In the genomic region with DNA sequence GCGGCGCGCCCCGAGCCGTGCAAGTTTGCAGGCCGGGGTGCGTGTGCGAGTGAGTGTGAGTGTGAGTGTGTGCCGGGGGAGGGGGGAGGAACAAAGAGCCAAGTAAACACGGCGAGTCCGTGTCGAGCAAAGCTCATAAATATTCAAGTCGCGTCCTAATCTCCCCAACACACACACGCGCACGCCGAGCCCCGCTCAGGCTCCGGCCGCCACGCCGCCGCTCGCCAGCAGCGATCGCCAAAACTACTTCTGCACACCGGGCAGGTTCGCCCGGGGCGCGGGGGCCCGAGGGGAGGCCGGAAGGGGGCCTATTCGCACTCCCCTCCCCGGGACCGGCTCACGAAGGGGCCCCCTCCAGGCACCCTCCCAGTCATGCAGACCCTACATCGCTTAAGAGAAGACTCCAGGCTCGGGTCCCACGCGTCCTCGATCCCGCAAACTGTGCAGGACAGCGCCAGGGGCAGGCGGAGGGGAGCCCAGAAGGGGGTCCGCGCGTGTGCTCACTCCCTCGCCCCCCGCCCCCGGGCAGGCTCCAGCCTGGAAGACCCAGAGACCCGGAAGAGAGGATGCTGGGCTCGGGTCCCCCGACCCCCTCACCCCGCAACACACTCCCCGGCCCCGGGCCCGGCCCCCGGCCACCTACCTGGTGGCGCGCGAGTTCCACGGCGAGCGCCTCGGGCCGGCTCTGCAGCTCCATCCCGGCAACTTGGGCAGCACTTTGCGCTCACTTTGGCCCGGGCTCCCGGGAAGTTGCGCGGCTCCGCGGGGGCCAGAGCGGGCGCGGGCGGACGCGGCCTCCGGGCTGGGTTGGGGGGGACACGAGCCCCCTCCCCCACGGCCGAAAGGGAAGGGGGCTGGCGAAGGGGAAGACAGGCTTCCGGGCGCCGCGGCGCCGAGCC, we compare ENCODE assay signal across 9 cellular contexts. TPM values are rescaled to one million over a fixed set of nuclear protein-coding genes. Genes with fewer than 3 reads are reported as not detected.
DNase-seq lines count a peak whose midpoint lies in the region; ATAC-seq, FAIRE-seq and TF ChIP-seq lines count a peak whose summit lies in the region.
"Had no signal": no experiment of that assay in that cellular context is flagged by ENCODE, and none has a peak within 500 bp of the region (broad histone marks: within the 10 kb centered on the region; RNA-seq: fewer than 3 reads in every experiment).

No MANE protein-coding gene starts in this region.

- peaks cover 29% of the 10 kb centered on the region for H3K36me3 Mint-ChIP-seq in GM23338 (ENCODE audit: low read depth)

- peaks cover 19% of the 10 kb centered on the region for H3K27me3 Mint-ChIP-seq in GM23338 (ENCODE audit: insufficient read depth, low read depth, poor library complexity)

- no peak overlapping the region for H2AFZ ChIP-seq in GM23338

- peaks cover 18% of the 10 kb centered on the region for H4K20me1 ChIP-seq in GM23338 (replicated peaks; ENCODE audit: insufficient read depth)

- H3K79me2 ChIP-seq in GM23338 (replicated peaks; ENCODE audit: insufficient read depth): peaks cover 44% of the 10 kb centered on the region

- 0 out of 2 replicates have a peak, but pooled peaks cover 11% of the 10 kb centered on the region for H3F3A ChIP-seq in GM23338 (replicated peaks; ENCODE audit: low read depth)

- H3K27me3 ChIP-seq in GM23338 (ENCODE audit: insufficient read depth) (no peaks in the 10 kb centered on the region), SJCRH30 (no peaks in the 10 kb centered on the region), skeletal muscle tissue (ENCODE audit: control insufficient read depth in 3 of 3, insufficient read depth in 3 of 3, low read length in 3 of 3) (peaks cover 35 to 59% (median 49%) of the 10 kb centered on the region in 3 donors)

- H3K36me3 ChIP-seq in GM23338 (ENCODE audit: insufficient read depth): peaks cover 8% of the 10 kb centered on the region
- no peaks in the 10 kb centered on the region for H3K36me3 ChIP-seq in SJCRH30
- H3K36me3 ChIP-seq in skeletal muscle tissue (ENCODE audit: control insufficient read depth in 3 of 3, insufficient read depth in 3 of 3, low read length in 3 of 3): no peaks in the 10 kb centered on the region

- no peaks in the 10 kb centered on the region for H3K9me3 Mint-ChIP-seq in GM23338
- H3K9me3 Mint-ChIP-seq: dendritic cell treated with granulocyte-macrophage colony-stimulating factor and Interleukin-4, amounts not matched to agents 40 ng/mL and 50 ng/mL, for 4 days had no signal

- peak overlapping the region; percentile 96 for H3K4me2 ChIP-seq in GM23338

- no peak for FAIRE-seq in HTR-8/SVneo (lab: Jason Lieb, UNC)

- DNase-seq in GM23338 (ENCODE audit: low spot score): peak; percentile 39
- DNase-seq in SJCRH30: peak; percentile 8 to 13
- DNase-seq in globus pallidus (ENCODE audit: low spot score): peak; percentile 42
- DNase-seq in activated effector memory CD4-positive, alpha-beta T cell treated with Interleukin-2 at 50 U/mL for 16 hours: no peak
- DNase-seq in HTR-8/SVneo (ENCODE audit: insufficient read length, low spot score): no peak

- no peak for TF ChIP-seq CTCF in GM23338 (conservative IDR thresholded peaks at IDR 0.05; ENCODE audit: low read depth in 2 of 2)

- H3K27ac ChIP-seq in GM23338 (ENCODE audit: low read depth) (peak overlapping the region; percentile 87), SJCRH30 (no peak overlapping the region; the same call in 1 of the 2 replicates), skeletal muscle tissue (ENCODE audit: low read depth, low read length) (no peak overlapping the region)

- peak overlapping the region; percentile 82 for H3K4me3 Mint-ChIP-seq in GM23338

- H3K4me1 ChIP-seq in GM23338 (ENCODE audit: insufficient read depth) (peaks cover 31% of the 10 kb centered on the region), SJCRH30 (no peaks in the 10 kb centered on the region), skeletal muscle tissue (ENCODE audit: control insufficient read depth in 3 of 3, insufficient read depth in 3 of 3, low read length in 3 of 3) (peaks cover 3 to 11% (median 7%) of the 10 kb centered on the region in 3 donors)

- H3K4me3 ChIP-seq in GM23338 (peak overlapping the region; percentile 93), SJCRH30 (peak overlapping the region; percentile 69), skeletal muscle tissue (ENCODE audit: low read length in 3 of 3) (peak overlapping the region in 2 of 3 donors; percentile 19 to 29)

- H3K9me2 ChIP-seq in GM23338 (ENCODE audit: insufficient read depth): no peaks in the 10 kb centered on the region

- peaks cover 39% of the 10 kb centered on the region for H3K4me1 Mint-ChIP-seq in GM23338

- no peak; the same call in 1 of the 3 replicates for ATAC-seq in GM23338
- ATAC-seq in GM18505 (IDR thresholded peaks at IDR 0.05; ENCODE audit: unreplicated experiment): no peak
- ATAC-seq in HG03521 (IDR thresholded peaks at IDR 0.05; ENCODE audit: unreplicated experiment): no peak

- TF ChIP-seq POLR2A in GM18505 (IDR thresholded peaks at IDR 0.05; ENCODE audit: borderline replicate concordance, extremely low read depth, insufficient read depth, insufficient read length): no peak

- H3K9ac ChIP-seq in skeletal muscle tissue (ENCODE audit: low read depth in 1 of 3, low read length in 3 of 3): no peak overlapping the region

- peak overlapping the region; percentile 52; the same call in 1 of the 2 replicates for H3K27ac Mint-ChIP-seq in GM23338
- H3K27ac Mint-ChIP-seq: dendritic cell treated with granulocyte-macrophage colony-stimulating factor and Interleukin-4, amounts not matched to agents 40 ng/mL and 50 ng/mL, for 4 days had no signal

- H3K9me3 ChIP-seq in SJCRH30 (replicated peaks) (no peaks in the 10 kb centered on the region), skeletal muscle tissue (ENCODE audit: control insufficient read depth in 3 of 3, low read length in 3 of 3) (no peaks in the 10 kb centered on the region)

TF ChIP-seq in GM23338, 12 proteins besides CTCF, POLR2A, EP300 and RAD21:
- TF ChIP-seq, protein P1, sequence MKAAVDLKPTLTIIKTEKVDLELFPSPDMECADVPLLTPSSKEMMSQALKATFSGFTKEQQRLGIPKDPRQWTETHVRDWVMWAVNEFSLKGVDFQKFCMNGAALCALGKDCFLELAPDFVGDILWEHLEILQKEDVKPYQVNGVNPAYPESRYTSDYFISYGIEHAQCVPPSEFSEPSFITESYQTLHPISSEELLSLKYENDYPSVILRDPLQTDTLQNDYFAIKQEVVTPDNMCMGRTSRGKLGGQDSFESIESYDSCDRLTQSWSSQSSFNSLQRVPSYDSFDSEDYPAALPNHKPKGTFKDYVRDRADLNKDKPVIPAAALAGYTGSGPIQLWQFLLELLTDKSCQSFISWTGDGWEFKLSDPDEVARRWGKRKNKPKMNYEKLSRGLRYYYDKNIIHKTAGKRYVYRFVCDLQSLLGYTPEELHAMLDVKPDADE (IDR thresholded peaks at IDR 0.05): peak; percentile 10; the same call in 1 of the 2 replicates
- TF ChIP-seq, protein P2, sequence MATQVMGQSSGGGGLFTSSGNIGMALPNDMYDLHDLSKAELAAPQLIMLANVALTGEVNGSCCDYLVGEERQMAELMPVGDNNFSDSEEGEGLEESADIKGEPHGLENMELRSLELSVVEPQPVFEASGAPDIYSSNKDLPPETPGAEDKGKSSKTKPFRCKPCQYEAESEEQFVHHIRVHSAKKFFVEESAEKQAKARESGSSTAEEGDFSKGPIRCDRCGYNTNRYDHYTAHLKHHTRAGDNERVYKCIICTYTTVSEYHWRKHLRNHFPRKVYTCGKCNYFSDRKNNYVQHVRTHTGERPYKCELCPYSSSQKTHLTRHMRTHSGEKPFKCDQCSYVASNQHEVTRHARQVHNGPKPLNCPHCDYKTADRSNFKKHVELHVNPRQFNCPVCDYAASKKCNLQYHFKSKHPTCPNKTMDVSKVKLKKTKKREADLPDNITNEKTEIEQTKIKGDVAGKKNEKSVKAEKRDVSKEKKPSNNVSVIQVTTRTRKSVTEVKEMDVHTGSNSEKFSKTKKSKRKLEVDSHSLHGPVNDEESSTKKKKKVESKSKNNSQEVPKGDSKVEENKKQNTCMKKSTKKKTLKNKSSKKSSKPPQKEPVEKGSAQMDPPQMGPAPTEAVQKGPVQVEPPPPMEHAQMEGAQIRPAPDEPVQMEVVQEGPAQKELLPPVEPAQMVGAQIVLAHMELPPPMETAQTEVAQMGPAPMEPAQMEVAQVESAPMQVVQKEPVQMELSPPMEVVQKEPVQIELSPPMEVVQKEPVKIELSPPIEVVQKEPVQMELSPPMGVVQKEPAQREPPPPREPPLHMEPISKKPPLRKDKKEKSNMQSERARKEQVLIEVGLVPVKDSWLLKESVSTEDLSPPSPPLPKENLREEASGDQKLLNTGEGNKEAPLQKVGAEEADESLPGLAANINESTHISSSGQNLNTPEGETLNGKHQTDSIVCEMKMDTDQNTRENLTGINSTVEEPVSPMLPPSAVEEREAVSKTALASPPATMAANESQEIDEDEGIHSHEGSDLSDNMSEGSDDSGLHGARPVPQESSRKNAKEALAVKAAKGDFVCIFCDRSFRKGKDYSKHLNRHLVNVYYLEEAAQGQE (IDR thresholded peaks at IDR 0.05; ENCODE audit: unreplicated experiment): peak; percentile 15
- no peak for TF ChIP-seq EZH2phosphoT487 (IDR thresholded peaks at IDR 0.05; ENCODE audit: unreplicated experiment)

RNA-seq across cellular contexts. Expression of gene PHF21B, which starts 0.7 kb away (rescaled TPM):
- 127 and 149 TPM in 2 replicates for total RNA-seq in GM23338 (2014; rRNA removed; shearing (Covaris generic))
- 16.5 and 20.6 TPM in 2 replicates for polyA plus RNA-seq in GM23338 (2016; fragmentation: Nextera tagmentation; extraction: Ambion mirVana)
- 2.9 and 5.8 TPM in 2 replicates for total RNA-seq in SJCRH30 (2014; rRNA removed; shearing (Covaris generic))
- total RNA-seq in skeletal muscle tissue: 1.0 TPM

Comparison
In these comparisons a context has a peak if more than half of its experiments do, and no peak if none do; other contexts are left out.
1. DNase-seq: peak in GM23338 (single experiment), SJCRH30 (2 of 2) and globus pallidus (single experiment); none in activated effector memory CD4-positive, alpha-beta T cell treated with Interleukin-2 at 50 U/mL for 16 hours (single experiment) and HTR-8/SVneo (single experiment).
2. H3K4me3 ChIP-seq: peak in every context shown above with its lines; median percentile 93 in GM23338; 69 in SJCRH30; 24 in skeletal muscle tissue.
3. RNA of gene PHF21B, which starts 0.7 kb away (total RNA-seq): 127 to 149 TPM in GM23338; 2.9 to 5.8 TPM in SJCRH30 and 1.0 TPM in skeletal muscle tissue (single experiment); every median in the first group is over 10 times any median in the second.